ENCODE assay signal across 12 cellular contexts in genomic region chr12:30437044-30437443, GRCh38.
A peak's percentile ranks its signal among the peaks of the same experiment; 100 is the strongest.
DNase-seq lines count a peak whose midpoint lies in the region; TF ChIP-seq lines count a peak whose summit lies in the region.
"Had no signal": no experiment of that assay in that cellular context is flagged by ENCODE, and none has a peak within 500 bp of the region (broad histone marks: within the 10 kb centered on the region; RNA-seq: fewer than 3 reads in every experiment).

No MANE protein-coding gene starts in this region.

- DNase-seq in HCEC 1CT (peak; percentile 50), RPMI7951 (ENCODE audit: low read depth) (peak; percentile 24), foreskin fibroblast (peak; percentile 18 to 29), transverse colon (no peak), SK-N-DZ (ENCODE audit: low spot score) (no peak), head of caudate nucleus (no peak), EL (no peak)
- DNase-seq: NCI-H146, NCI-H446, NCI-H748 treated with DMSO at 0.1 percent for 48 hours, Right ventricle myocardium superior had no signal

- peaks cover 0 to 3% (median 0%) of the 10 kb centered on the region in 4 donors for H3K4me1 ChIP-seq in transverse colon
- H3K4me1 ChIP-seq: BLaER1 treated with 17β-estradiol and CSF1 and Interleukin-3, amounts not matched to agents 10 nM and 100 nM had no signal

- no peak for TF ChIP-seq EP300 in transverse colon (IDR thresholded peaks at IDR 0.05; ENCODE audit: low read depth)

- no peak for TF ChIP-seq CTCF in foreskin fibroblast (IDR thresholded peaks at IDR 0.05; ENCODE audit: low read depth, low read length)
- no peak for TF ChIP-seq CTCF in transverse colon (IDR thresholded peaks at IDR 0.05)

- intact Hi-C loops in transverse colon (cut with DNase I; ENCODE audit: low total_unique reads) (no loop called here), head of caudate nucleus (cut with DNase I) (no loop called here)

- in situ Hi-C loops in transverse colon (cut with MboI; ENCODE audit: low pct_ligation_motif_present in 1 of 4, low pct_unique_long_range_greater_than_20kb in 1 of 4, low sequenced_read_pairs in 3 of 4), result no loop called here

- no peaks in the 10 kb centered on the region for H3K36me3 ChIP-seq in transverse colon
- H3K36me3 ChIP-seq: BLaER1 treated with 17β-estradiol and CSF1 and Interleukin-3, amounts not matched to agents 10 nM and 100 nM had no signal

- H3K9me3 ChIP-seq in transverse colon, result no peaks in the 10 kb centered on the region
- H3K9me3 ChIP-seq: BLaER1 treated with 17β-estradiol and CSF1 and Interleukin-3, amounts not matched to agents 10 nM and 100 nM had no signal

- 41 to 48% methylated on average over 4 to 5 of the region's 5 CpGs for WGBS in transverse colon (ENCODE audit: low coverage in 1 of 2), 2 donors

- no peaks in the 10 kb centered on the region for H3K27me3 ChIP-seq in transverse colon
- H3K27me3 ChIP-seq: BLaER1 treated with 17β-estradiol and CSF1 and Interleukin-3, amounts not matched to agents 10 nM and 100 nM had no signal

- TF ChIP-seq POLR2A in transverse colon (IDR thresholded peaks at IDR 0.05), result no peak

- H3K4me3 ChIP-seq in foreskin fibroblast (ENCODE audit: low read depth in 1 of 2, low read length in 2 of 2), result no peak overlapping the region
- H3K4me3 ChIP-seq in transverse colon, result no peak overlapping the region
- H3K4me3 ChIP-seq: BLaER1 treated with 17β-estradiol and CSF1 and Interleukin-3, amounts not matched to agents 10 nM and 100 nM had no signal

- H3K27ac ChIP-seq in transverse colon, result peak overlapping the region; percentile 24 to 49 (median 44)
- H3K27ac ChIP-seq: BLaER1 treated with 17β-estradiol and CSF1 and Interleukin-3, amounts not matched to agents 10 nM and 100 nM had no signal

Comparison
In these comparisons a context has a peak if more than half of its experiments do, and no peak if none do; other contexts are left out.
1. DNase-seq: peak in HCEC 1CT (single experiment), RPMI7951 (single experiment) and foreskin fibroblast (2 of 2); none in transverse colon (single experiment), SK-N-DZ (single experiment), head of caudate nucleus (0 of 42) and EL (single experiment).